Comparison of ENCODE assay signal across 20 cellular contexts in genomic region chr3:131708216-131708615, GRCh38.
DNase-seq lines count a peak whose midpoint lies in the region; ATAC-seq and TF ChIP-seq lines count a peak whose summit lies in the region.
"Had no signal": no experiment of that assay in that cellular context is flagged by ENCODE, and none has a peak within 500 bp of the region (broad histone marks: within the 10 kb centered on the region; RNA-seq: fewer than 3 reads in every experiment).

No MANE protein-coding gene starts in this region.

- no peak overlapping the region for H3K4me3 Mint-ChIP-seq in effector memory CD8-positive, alpha-beta T cell
- H3K4me3 Mint-ChIP-seq: IgD-negative memory B cell had no signal

- POLR2A ChIA-PET in PC-3 (lab: Charles Lee; ENCODE audit: unreplicated experiment): no interaction called here

- H3K36me3 ChIP-seq in PC-3 (ENCODE audit: low read depth, low read length) (no peaks in the 10 kb centered on the region), sigmoid colon (no peaks in the 10 kb centered on the region), H7 (replicated peaks; ENCODE audit: control insufficient read depth, insufficient read depth, low read length) (no peaks in the 10 kb centered on the region)
- H3K36me3 ChIP-seq: BE2C, SJSA1 had no signal

- CTCF ChIA-PET in PC-3 (lab: Charles Lee): no interaction called here

- no peaks in the 10 kb centered on the region for H3F3A ChIP-seq in PC-3 (ENCODE audit: low read length, unreplicated experiment)

- no peaks in the 10 kb centered on the region for H3K9me3 ChIP-seq in PC-3 (ENCODE audit: low read length)
- H3K9me3 ChIP-seq in sigmoid colon: no peaks in the 10 kb centered on the region
- H3K9me3 ChIP-seq: BE2C, SJSA1 had no signal

- peak; percentile 61 for DNase-seq in AG10803 (ENCODE audit: low read depth)
- DNase-seq in GM03348 (ENCODE audit: low spot score): peak; percentile 55
- peak; percentile 16 for DNase-seq in PC-3
- DNase-seq in astrocyte of the spinal cord (ENCODE audit: low read depth, low spot score): peak; percentile 23
- DNase-seq in sigmoid colon: no peak
- DNase-seq in H7: no peak
- DNase-seq in effector memory CD8-positive, alpha-beta T cell: no peak
- DNase-seq in effector CD4-positive, alpha-beta T cell: no peak
- DNase-seq: BE2C; DMS79; NCI-H1694; NCI-H2081; NCI-H2171; NCI-H345; NCI-H524; NCI-H774; NK-92 treated with Interleukin-12 subunit alpha and Interleukin-12 subunit beta, amount 100 ng/mL, for 24 hours had no signal

- H3K79me2 ChIP-seq in PC-3 (ENCODE audit: low read length): no peaks in the 10 kb centered on the region

- no peak overlapping the region for H2AFZ ChIP-seq in PC-3 (ENCODE audit: low read length)

- intact Hi-C loops in PC-3 (cut with micrococcal nuclease): no loop called here
- intact Hi-C loops in sigmoid colon (cut with DNase I): no loop called here

- no peak overlapping the region for H3K9ac ChIP-seq in PC-3 (ENCODE audit: low read length)

- no peaks in the 10 kb centered on the region for H3K9me3 Mint-ChIP-seq in effector memory CD8-positive, alpha-beta T cell
- H3K9me3 Mint-ChIP-seq: IgD-negative memory B cell had no signal

- H3K4me2 ChIP-seq in PC-3 (ENCODE audit: low read length): no peak overlapping the region

- H3K4me3 ChIP-seq in AG10803 (ENCODE audit: low read length) (no peak overlapping the region), PC-3 (ENCODE audit: low read length) (no peak overlapping the region), astrocyte of the spinal cord (ENCODE audit: low read depth, low read length) (no peak overlapping the region), sigmoid colon (no peak overlapping the region), H7 (ENCODE audit: insufficient read depth, low read depth, low read length) (no peak overlapping the region)
- H3K4me3 ChIP-seq: SJSA1 had no signal

- peaks cover 25% of the 10 kb centered on the region for H3K4me1 ChIP-seq in PC-3 (ENCODE audit: insufficient read depth, low read length)
- H3K4me1 ChIP-seq in sigmoid colon: no peaks in the 10 kb centered on the region
- H3K4me1 ChIP-seq: SJSA1 had no signal

- no peak for TF ChIP-seq POLR2A in sigmoid colon (IDR thresholded peaks at IDR 0.05)

- H3K27ac ChIP-seq in PC-3 (ENCODE audit: low read length) (no peak overlapping the region), sigmoid colon (no peak overlapping the region)
- H3K27ac ChIP-seq: SJSA1 had no signal

- no peaks in the 10 kb centered on the region for H4K20me1 ChIP-seq in PC-3 (ENCODE audit: low read length)

- no peak overlapping the region for H3K27ac Mint-ChIP-seq in effector memory CD8-positive, alpha-beta T cell
- H3K27ac Mint-ChIP-seq: IgD-negative memory B cell had no signal

- H3K36me3 Mint-ChIP-seq in effector memory CD8-positive, alpha-beta T cell (ENCODE audit: insufficient read depth): no peaks in the 10 kb centered on the region
- H3K36me3 Mint-ChIP-seq: IgD-negative memory B cell had no signal

- no TSS peak for BruUV-seq in PC-3 (replicated peaks; lab: Mats Ljungman, UMichigan)

- no peaks in the 10 kb centered on the region for H3K4me1 Mint-ChIP-seq in effector memory CD8-positive, alpha-beta T cell (ENCODE audit: low read depth in 2 of 2)
- H3K4me1 Mint-ChIP-seq: IgD-negative memory B cell had no signal

- no peaks in the 10 kb centered on the region for H3K9me2 ChIP-seq in PC-3 (replicated peaks; ENCODE audit: low read length)

- ATAC-seq in PC-3: 0 out of 2 replicates have a peak, but pooled peaks have one; percentile 24
- no peak for ATAC-seq in effector memory CD8-positive, alpha-beta T cell (replicated peaks)
- ATAC-seq: Panc1 had no signal

- H3K27me3 ChIP-seq in PC-3 (ENCODE audit: low read length) (no peaks in the 10 kb centered on the region), sigmoid colon (no peaks in the 10 kb centered on the region), H7 (ENCODE audit: control insufficient read depth, insufficient read depth, low read length) (no peaks in the 10 kb centered on the region)
- H3K27me3 ChIP-seq: BE2C, SJSA1 had no signal

- no peak for TF ChIP-seq EP300 in sigmoid colon (IDR thresholded peaks at IDR 0.05)

- TF ChIP-seq CTCF in AG10803 (conservative IDR thresholded peaks at IDR 0.05; ENCODE audit: low read length): no peak
- TF ChIP-seq CTCF in PC-3 (conservative IDR thresholded peaks at IDR 0.05; ENCODE audit: low read depth, low read length): no peak
- TF ChIP-seq CTCF in astrocyte of the spinal cord (IDR thresholded peaks at IDR 0.05; ENCODE audit: low read depth, low read length): no peak
- TF ChIP-seq CTCF in sigmoid colon (IDR thresholded peaks at IDR 0.05): no peak

- H3K27me3 Mint-ChIP-seq in effector memory CD8-positive, alpha-beta T cell: peaks cover 8 to 19% of the 10 kb centered on the region in 2 donors
- H3K27me3 Mint-ChIP-seq: IgD-negative memory B cell had no signal

- in situ Hi-C loops in astrocyte of the spinal cord (cut with HindIII; ENCODE audit: low sequenced_read_pairs): no loop called here

Comparison
In these comparisons a context has a peak if more than half of its experiments do, and no peak if none do; other contexts are left out.
1. DNase-seq: peak in AG10803 (single experiment), GM03348 (single experiment), PC-3 (single experiment) and astrocyte of the spinal cord (single experiment); none in sigmoid colon (single experiment), H7 (single experiment), effector memory CD8-positive, alpha-beta T cell (0 of 3) and effector CD4-positive, alpha-beta T cell (single experiment).